Comparison of ENCODE assay signal across 8 cellular contexts in the genomic region with DNA sequence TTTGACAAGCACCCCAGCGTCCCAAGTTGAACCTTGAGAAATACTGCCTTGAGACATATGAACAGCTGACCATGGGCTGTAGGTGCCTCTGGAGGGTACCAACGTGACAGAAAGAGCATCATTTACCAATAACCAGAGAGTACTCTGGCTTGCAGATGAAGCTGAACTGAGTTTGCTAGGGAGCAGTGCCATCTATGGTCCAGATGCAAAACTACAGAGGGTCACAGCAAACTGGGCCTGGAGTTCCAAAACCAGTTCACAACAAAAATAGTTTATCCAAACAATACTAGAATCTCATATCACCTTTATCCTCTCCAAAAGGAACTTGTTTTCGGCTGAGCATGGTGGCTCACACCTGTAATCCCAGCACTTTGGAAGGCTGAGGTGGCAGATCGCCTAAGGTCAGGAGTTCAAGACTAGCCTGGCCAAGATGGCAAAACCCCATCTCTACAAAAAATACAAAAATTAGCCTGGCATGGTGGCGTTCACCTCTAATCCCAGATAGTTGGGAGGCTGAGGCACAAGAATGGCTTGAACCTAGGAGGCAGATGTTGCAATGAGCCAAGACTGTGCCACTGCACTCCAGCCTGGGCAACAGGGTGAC.
DNase-seq lines count a peak whose midpoint lies in the region; ATAC-seq and TF ChIP-seq lines count a peak whose summit lies in the region.

No MANE protein-coding gene starts in this region.

- H3K27me3 ChIP-seq in PC-3 (ENCODE audit: low read length): no peaks in the 10 kb centered on the region
- no peaks in the 10 kb centered on the region for H3K27me3 ChIP-seq in adrenal gland
- H3K27me3 ChIP-seq in left ventricle myocardium inferior (ENCODE audit: low read depth): no peaks in the 10 kb centered on the region

- POLR2A ChIA-PET in PC-3 (lab: Charles Lee; ENCODE audit: unreplicated experiment): no interaction called here

- H3K79me2 ChIP-seq in PC-3 (ENCODE audit: low read length): 0 out of 2 replicates have a peak, but pooled peaks cover 5% of the 10 kb centered on the region

- BruUV-seq in PC-3 (replicated peaks; lab: Mats Ljungman, UMichigan): no TSS peak

- H3K9me3 ChIP-seq in PC-3 (ENCODE audit: low read length) (no peaks in the 10 kb centered on the region), adrenal gland (replicated peaks in 1 of 3) (no peaks in the 10 kb centered on the region), left ventricle myocardium inferior (replicated peaks) (no peaks in the 10 kb centered on the region)

- H3K27me3 Mint-ChIP-seq in CD14-positive monocyte (ENCODE audit: low read depth in 3 of 3): peaks cover 0 to 1% (median 0%) of the 10 kb centered on the region in 3 donors

- H3K9me3 Mint-ChIP-seq in CD14-positive monocyte: no peaks in the 10 kb centered on the region

- no peak overlapping the region for H3K4me3 Mint-ChIP-seq in CD14-positive monocyte

- peaks cover 66 to 77% of the 10 kb centered on the region in 2 donors for H3K36me3 Mint-ChIP-seq in CD14-positive monocyte

- no peak overlapping the region for H3K9ac ChIP-seq in PC-3 (ENCODE audit: low read length)

- TF ChIP-seq CTCF in CD14-positive monocyte (IDR thresholded peaks at IDR 0.05): peak; percentile 74
- TF ChIP-seq CTCF in PC-3 (conservative IDR thresholded peaks at IDR 0.05; ENCODE audit: low read depth, low read length): peak; percentile 84
- TF ChIP-seq CTCF in adrenal gland (IDR thresholded peaks at IDR 0.05): peak; percentile 27 to 77 (median 68)
- TF ChIP-seq CTCF in left ventricle myocardium inferior (IDR thresholded peaks at IDR 0.05; ENCODE audit: borderline replicate concordance): peak; percentile 81

- no peak for TF ChIP-seq POLR2A in adrenal gland (IDR thresholded peaks at IDR 0.05)

- H2AFZ ChIP-seq in PC-3 (ENCODE audit: low read length): no peak overlapping the region

- H3K9me2 ChIP-seq in PC-3 (replicated peaks; ENCODE audit: low read length): no peaks in the 10 kb centered on the region

- peaks cover 12% of the 10 kb centered on the region for H3K4me1 Mint-ChIP-seq in CD14-positive monocyte

- no peak overlapping the region for H3K4me2 ChIP-seq in PC-3 (ENCODE audit: low read length)

- H3K27ac Mint-ChIP-seq in CD14-positive monocyte: peak overlapping the region in 2 of 7 donors; percentile 13 to 52

- DNase-seq in CD14-positive monocyte (ENCODE audit: low spot score) (no peak), GM19238 (ENCODE audit: insufficient read length, low spot score) (peak; percentile 26), PC-3 (peak; percentile 68), adrenal gland (peak; percentile 23 to 71 (median 44)), left ventricle myocardium inferior (no peak), sciatic nerve (ENCODE audit: low spot score) (no peak)

- no peaks in the 10 kb centered on the region for H3F3A ChIP-seq in PC-3 (ENCODE audit: low read length, unreplicated experiment)

- H4K20me1 ChIP-seq in PC-3 (ENCODE audit: low read length): no peaks in the 10 kb centered on the region

- H3K4me3 ChIP-seq in PC-3 (ENCODE audit: low read length) (no peak overlapping the region), adrenal gland (no peak overlapping the region), left ventricle myocardium inferior (no peak overlapping the region)

- peaks cover 13% of the 10 kb centered on the region for H3K4me1 ChIP-seq in PC-3 (ENCODE audit: insufficient read depth, low read length)
- H3K4me1 ChIP-seq in adrenal gland (replicated peaks in 1 of 2): peaks cover 0 to 14% of the 10 kb centered on the region in 2 donors
- peaks cover 47% of the 10 kb centered on the region for H3K4me1 ChIP-seq in left ventricle myocardium inferior

- intact Hi-C loops in CD14-positive monocyte (cut with micrococcal nuclease) (loop anchor here (2.0 to 10.0 kb wide), 4 partner anchors 78 to 166 kb away; no protein-coding TSS in a partner anchor), PC-3 (cut with micrococcal nuclease) (loop anchor here (1.0 to 10.0 kb wide), 2 partner anchors 116 to 162 kb away; no protein-coding TSS in a partner anchor), adrenal gland (cut with DNase I) (loop anchor here (5.0 kb wide), 1 partner anchor 115 kb away; no protein-coding TSS in a partner anchor), left ventricle myocardium inferior (cut with micrococcal nuclease) (no loop called here), sciatic nerve (cut with DNase I) (loop anchor here (5.0 kb wide), 1 partner anchor 120 kb away; no protein-coding TSS in a partner anchor)

- H3K36me3 ChIP-seq in PC-3 (ENCODE audit: low read depth, low read length): peaks cover 47% of the 10 kb centered on the region
- peaks cover 0 to 23% of the 10 kb centered on the region in 2 donors for H3K36me3 ChIP-seq in adrenal gland (replicated peaks in 1 of 2)
- peaks cover 40% of the 10 kb centered on the region for H3K36me3 ChIP-seq in left ventricle myocardium inferior

- CTCF ChIA-PET in PC-3 (lab: Charles Lee): interaction anchor here (0.6 kb wide), 1 partner anchor 424 kb away, joined by 3 read pairs; no protein-coding TSS in a partner anchor

- 49 to 57% (median 55%) methylated on average over 5 of the region's 5 CpGs for WGBS in adrenal gland, 4 donors

- ATAC-seq in PC-3: peak; percentile 69
- ATAC-seq in sciatic nerve: peak; percentile 63
- ATAC-seq in GM19455 (IDR thresholded peaks at IDR 0.05; ENCODE audit: unreplicated experiment): no peak
- no peak for ATAC-seq in GM21381 (IDR thresholded peaks at IDR 0.05; ENCODE audit: unreplicated experiment)

- H3K27ac ChIP-seq in PC-3 (ENCODE audit: low read length): no peak overlapping the region
- H3K27ac ChIP-seq in adrenal gland: no peak overlapping the region
- no peak overlapping the region for H3K27ac ChIP-seq in left ventricle myocardium inferior (replicated peaks)

Comparison
In these comparisons a context has a peak if more than half of its experiments do, and no peak if none do; other contexts are left out.
1. DNase-seq: peak in GM19238 (single experiment), PC-3 (single experiment) and adrenal gland (7 of 7); none in CD14-positive monocyte (single experiment), left ventricle myocardium inferior (single experiment) and sciatic nerve (single experiment).
2. ATAC-seq: peak in PC-3 (single experiment) and sciatic nerve (single experiment); none in GM19455 (single experiment) and GM21381 (single experiment).
3. Peak in every context shown above with its lines, with median percentiles within 50 percentile points of each other: CTCF ChIP-seq.